Comparison of ENCODE assay signal across 12 cellular contexts in genomic region chr11:119421351-119421750, GRCh38. TPM values are rescaled to one million over a fixed set of nuclear protein-coding genes. Genes with fewer than 3 reads are reported as not detected.
DNase-seq lines count a peak whose midpoint lies in the region; ATAC-seq, FAIRE-seq and TF ChIP-seq lines count a peak whose summit lies in the region.
"Had no signal": no experiment of that assay in that cellular context is flagged by ENCODE, and none has a peak within 500 bp of the region (broad histone marks: within the 10 kb centered on the region; RNA-seq: fewer than 3 reads in every experiment).

No MANE protein-coding gene starts in this region.

- peak overlapping the region; percentile 56 to 71 (median 60) for H3K4me3 ChIP-seq in breast epithelium
- H3K4me3 ChIP-seq in bronchial epithelial cell (ENCODE audit: low read depth, low read length), result no peak overlapping the region
- H3K4me3 ChIP-seq in mesenchymal stem cell (ENCODE audit: insufficient read depth in 1 of 2, low read depth in 1 of 2, low read length in 2 of 2), result peak overlapping the region in 1 of 2 experiments; percentile 92
- H3K4me3 ChIP-seq in upper lobe of right lung, result peak overlapping the region; percentile 39

- H3K14ac ChIP-seq in mesenchymal stem cell (ENCODE audit: low read length in 2 of 2), result no peak overlapping the region

- H2BK12ac ChIP-seq in mesenchymal stem cell (ENCODE audit: low read length in 2 of 2), result no peak overlapping the region

- no peak overlapping the region for H2BK5ac ChIP-seq in mesenchymal stem cell (ENCODE audit: low read depth, low read length, poor library complexity, severe bottlenecking)

- 16% methylated on average over 6 of the region's 8 CpGs for WGBS in mesenchymal stem cell

- no peaks in the 10 kb centered on the region for H3K9me3 Mint-ChIP-seq in MCF 10A (ENCODE audit: unreplicated experiment)
- H3K9me3 Mint-ChIP-seq: dendritic cell treated with granulocyte-macrophage colony-stimulating factor and Interleukin-4, amounts not matched to agents 40 ng/mL and 50 ng/mL, for 4 days had no signal

- H3K4ac ChIP-seq in mesenchymal stem cell (ENCODE audit: low read depth in 1 of 2, low read length in 2 of 2), result no peak overlapping the region

- peaks cover 23% of the 10 kb centered on the region for H3K4me1 Mint-ChIP-seq in MCF 10A (ENCODE audit: insufficient read depth, unreplicated experiment)

- H2BK15ac ChIP-seq in mesenchymal stem cell (ENCODE audit: low read depth, poor library complexity, severe bottlenecking), result no peak overlapping the region

- no peak overlapping the region for H3K27ac Mint-ChIP-seq in MCF 10A (ENCODE audit: low read depth, unreplicated experiment)
- H3K27ac Mint-ChIP-seq: dendritic cell treated with granulocyte-macrophage colony-stimulating factor and Interleukin-4, amounts not matched to agents 40 ng/mL and 50 ng/mL, for 4 days had no signal

- H3K36me3 Mint-ChIP-seq in MCF 10A (ENCODE audit: insufficient read depth, unreplicated experiment), result no peaks in the 10 kb centered on the region

- no TSS peak for BruUV-seq in MCF 10A (replicated peaks; lab: Mats Ljungman, UMichigan)

- CTCF ChIA-PET in MCF 10A (lab: Yijun Ruan, JAX), result interaction anchor here (0.6 to 1.0 kb wide), 3 partner anchors 16 to 253 kb away, joined by 3 to 5 read pairs (median 3); no protein-coding TSS in a partner anchor

- no peak overlapping the region for H2AK5ac ChIP-seq in mesenchymal stem cell (ENCODE audit: low read length, severe bottlenecking)

- POLR2A ChIA-PET in MCF 10A (lab: Yijun Ruan, JAX), result no interaction called here

- no peaks in the 10 kb centered on the region for H3K79me1 ChIP-seq in mesenchymal stem cell (replicated peaks; ENCODE audit: low read length, poor library complexity, severe bottlenecking)

- H3K27ac ChIP-seq in breast epithelium (no peak overlapping the region), mesenchymal stem cell (ENCODE audit: low read length, poor library complexity, severe bottlenecking) (no peak overlapping the region), upper lobe of right lung (no peak overlapping the region)

- H3K4me1 ChIP-seq in breast epithelium (no peaks in the 10 kb centered on the region), mesenchymal stem cell (ENCODE audit: control insufficient read depth, insufficient read depth, low read depth, low read length) (peaks cover 23% of the 10 kb centered on the region), upper lobe of right lung (peaks cover 13% of the 10 kb centered on the region)

- peaks cover 2 to 31% of the 10 kb centered on the region in 2 donors for H3K27me3 ChIP-seq in breast epithelium
- H3K27me3 ChIP-seq in bronchial epithelial cell (ENCODE audit: control insufficient read depth, insufficient read depth, low read length), result peaks cover 26% of the 10 kb centered on the region
- H3K27me3 ChIP-seq in mesenchymal stem cell (ENCODE audit: control insufficient read depth in 1 of 2, insufficient read depth in 1 of 2, low read length in 2 of 2), result peaks cover 0 to 84% of the 10 kb centered on the region in 2 experiments
- H3K27me3 ChIP-seq in upper lobe of right lung, result peaks cover 49% of the 10 kb centered on the region

- peaks cover 12% of the 10 kb centered on the region for H3K27me3 Mint-ChIP-seq in MCF 10A (ENCODE audit: insufficient read depth, unreplicated experiment)

- H2BK120ac ChIP-seq in mesenchymal stem cell (ENCODE audit: low read depth, low read length), result no peak overlapping the region

- TF ChIP-seq CTCF in breast epithelium (IDR thresholded peaks at IDR 0.05) (no peak), MCF 10A (IDR thresholded peaks at IDR 0.05; ENCODE audit: unreplicated experiment) (no peak), bronchial epithelial cell (IDR thresholded peaks at IDR 0.05; ENCODE audit: insufficient read depth, low read length, severe bottlenecking) (no peak), upper lobe of right lung (IDR thresholded peaks at IDR 0.05) (no peak)

- DNase-seq in breast epithelium (ENCODE audit: low spot score in 2 of 2) (no peak), MCF 10A (ENCODE audit: unreplicated experiment) (no peak), bronchial epithelial cell (ENCODE audit: low read depth) (no peak), mesenchymal stem cell (no peak), upper lobe of right lung (no peak), AG08396 (ENCODE audit: low spot score) (no peak), DMS53 treated with DMSO at 0.1 percent for 48 hours (lab: John Stamatoyannopoulos, UW; ENCODE audit: unreplicated experiment) (no peak)

- no peak for TF ChIP-seq POLR2A in breast epithelium (IDR thresholded peaks at IDR 0.05)

- H3K9me3 ChIP-seq in breast epithelium (no peaks in the 10 kb centered on the region), mesenchymal stem cell (ENCODE audit: control insufficient read depth, low read length) (no peaks in the 10 kb centered on the region), upper lobe of right lung (no peaks in the 10 kb centered on the region)

- H3K23ac ChIP-seq in mesenchymal stem cell (ENCODE audit: low read length in 2 of 2), result no peak overlapping the region

- intact Hi-C loops in breast epithelium (cut with DNase I; ENCODE audit: low total_unique reads), result no loop called here
- intact Hi-C loops in MCF 10A (cut with micrococcal nuclease), result no loop called here
- intact Hi-C loops in upper lobe of right lung (cut with DNase I), result no loop called here

- peak overlapping the region; percentile 87 for H3K9ac ChIP-seq in mesenchymal stem cell (ENCODE audit: low read length)

- no peak overlapping the region for H4K8ac ChIP-seq in mesenchymal stem cell (ENCODE audit: low read length)

- H3K18ac ChIP-seq in mesenchymal stem cell (ENCODE audit: low read depth in 1 of 2, low read length in 2 of 2), result no peak overlapping the region

- no peak overlapping the region for H3K4me2 ChIP-seq in mesenchymal stem cell (ENCODE audit: low read length, poor library complexity, severe bottlenecking)

- H3K36me3 ChIP-seq in breast epithelium (no peaks in the 10 kb centered on the region), bronchial epithelial cell (ENCODE audit: control insufficient read depth, insufficient read depth, low read length) (no peaks in the 10 kb centered on the region), mesenchymal stem cell (ENCODE audit: control insufficient read depth in 1 of 2, insufficient read depth in 2 of 2, low read depth in 1 of 2, low read length in 2 of 2) (peaks cover 0 to 30% of the 10 kb centered on the region in 2 experiments), upper lobe of right lung (no peaks in the 10 kb centered on the region)

- FAIRE-seq in bronchial epithelial cell (lab: Jason Lieb, UNC), result peak; percentile 13
- FAIRE-seq: HTR-8/SVneo, islet of Langerhans had no signal

- no peak overlapping the region for H3K4me3 Mint-ChIP-seq in MCF 10A (ENCODE audit: unreplicated experiment)
- H3K4me3 Mint-ChIP-seq: dendritic cell treated with granulocyte-macrophage colony-stimulating factor and Interleukin-4, amounts not matched to agents 40 ng/mL and 50 ng/mL, for 4 days had no signal

- H2AFZ ChIP-seq in mesenchymal stem cell (ENCODE audit: low read depth, low read length), result no peak overlapping the region

- H4K91ac ChIP-seq in mesenchymal stem cell (ENCODE audit: low read length), result no peak overlapping the region

- ATAC-seq in upper lobe of right lung, result no peak
- no peak for ATAC-seq in HG03097 (IDR thresholded peaks at IDR 0.05; ENCODE audit: low FRiP score, unreplicated experiment)

RNA-seq across cellular contexts. Expression of gene THY1, which starts 1.6 kb away (rescaled TPM):
- total RNA-seq in breast epithelium, result 10 to 100 TPM in 2 of 3 donors, 1 to 10 TPM in 1; 8.5 to 26.3 (median 23.8) TPM
- total RNA-seq in MCF 10A (2022), result not detected in 2 replicates
- total RNA-seq in bronchial epithelial cell, result 0.13 and 2.1 TPM in 2 replicates
- polyA plus RNA-seq in mesenchymal stem cell (2013, experiment 1 of 2), result 87.8 TPM
- 87.6 TPM for polyA plus RNA-seq in mesenchymal stem cell (2013, experiment 2 of 2)
- total RNA-seq in upper lobe of right lung, result 7.8 TPM
- total RNA-seq: pulmonary artery endothelial cell had no signal

RNA-seq across cellular contexts. Expression of gene USP2, which starts 39.9 kb away (rescaled TPM):
- total RNA-seq in breast epithelium, result 1 to 10 TPM in 2 of 3 donors, under 1 TPM in 1; 0.48 to 3.8 (median 2.0) TPM
- 0.14 and 0.54 TPM in 2 replicates for total RNA-seq in MCF 10A (2022)
- 0.26 and 1.2 TPM in 2 replicates for total RNA-seq in bronchial epithelial cell
- 0.65 TPM for polyA plus RNA-seq in mesenchymal stem cell (2013, experiment 1 of 2)
- polyA plus RNA-seq in mesenchymal stem cell (2013, experiment 2 of 2), result 0.60 TPM
- 3.0 TPM for total RNA-seq in upper lobe of right lung
